1 cellular context compared by ENCODE assay signal in genomic region chr11:9148727-9149126, GRCh38.
TF ChIP-seq lines count a peak whose summit lies in the region.

No MANE protein-coding gene starts in this region.

TF ChIP-seq in IMR-90, 13 proteins besides CTCF, POLR2A, EP300 and RAD21:
- no peak for TF ChIP-seq MAFK (IDR thresholded peaks at IDR 0.05; ENCODE audit: low read depth, low read length)
- TF ChIP-seq BHLHE40 (IDR thresholded peaks at IDR 0.05; ENCODE audit: low read depth, low read length) = no peak
- TF ChIP-seq RFX5 (IDR thresholded peaks at IDR 0.05; ENCODE audit: low read depth, low read length) = no peak
- TF ChIP-seq USF2 (IDR thresholded peaks at IDR 0.05; ENCODE audit: low read depth, low read length) = no peak
- TF ChIP-seq NFE2L2 (IDR thresholded peaks at IDR 0.05; ENCODE audit: low read depth, low read length) = no peak
- TF ChIP-seq CEBPB (IDR thresholded peaks at IDR 0.05; ENCODE audit: low read depth, low read length) = no peak
- no peak for TF ChIP-seq FOS (IDR thresholded peaks at IDR 0.05; ENCODE audit: low read depth, low read length)
- no peak for TF ChIP-seq ELK1 (IDR thresholded peaks at IDR 0.05; ENCODE audit: borderline replicate concordance, low read depth, low read length)
- no peak for TF ChIP-seq CHD1 (IDR thresholded peaks at IDR 0.05; ENCODE audit: low read depth, low read length)
- no peak for TF ChIP-seq SMC3 (IDR thresholded peaks at IDR 0.05; ENCODE audit: low read depth, low read length)
- TF ChIP-seq MXI1 (IDR thresholded peaks at IDR 0.05; ENCODE audit: borderline replicate concordance, low read depth, low read length) = no peak
- no peak for TF ChIP-seq MAZ (IDR thresholded peaks at IDR 0.05; ENCODE audit: borderline replicate concordance, low read depth, low read length)
- TF ChIP-seq RCOR1 (IDR thresholded peaks at IDR 0.05; ENCODE audit: insufficient replicate concordance, low read length) = no peak
TF ChIP-seq in IMR-90: peak in this region for 0.
